10 cellular contexts compared by ENCODE assay signal in genomic region chr6:34638834-34639736, GRCh38. TPM values are rescaled to one million over a fixed set of nuclear protein-coding genes. Genes with fewer than 3 reads are reported as not detected.
A peak's percentile ranks its signal among the peaks of the same experiment; 100 is the strongest.
DNase-seq lines count a peak whose midpoint lies in the region; ATAC-seq and TF ChIP-seq lines count a peak whose summit lies in the region.
"Had no signal": no experiment of that assay in that cellular context is flagged by ENCODE, and none has a peak within 500 bp of the region (broad histone marks: within the 10 kb centered on the region; RNA-seq: fewer than 3 reads in every experiment).

No MANE protein-coding gene starts in this region.

- H3K36me3 ChIP-seq in right lobe of liver (no peaks in the 10 kb centered on the region), gastroesophageal sphincter (peaks cover 0 to 23% of the 10 kb centered on the region in 2 donors)

- TF ChIP-seq CTCF in right lobe of liver (IDR thresholded peaks at IDR 0.05) = no peak
- TF ChIP-seq CTCF in gastroesophageal sphincter (IDR thresholded peaks at IDR 0.05) = no peak
- TF ChIP-seq CTCF in coronary artery (IDR thresholded peaks at IDR 0.05) = no peak

- intact Hi-C loops in right lobe of liver (cut with DNase I) = no loop called here

- 51% methylated on average over 6 of the region's 6 CpGs for WGBS in right lobe of liver (ENCODE audit: insufficient coverage, low coverage, low lambda C conversion rate, missing lambda C conversion rate)
- WGBS in gastroesophageal sphincter (ENCODE audit: low coverage in 1 of 2), 2 donors = 83 to 90% methylated on average over 4 to 6 of the region's 6 CpGs

- no peak for TF ChIP-seq POLR2A in right lobe of liver (IDR thresholded peaks at IDR 0.05)
- no peak for TF ChIP-seq POLR2A in gastroesophageal sphincter (IDR thresholded peaks at IDR 0.05)

- H3K27me3 ChIP-seq in right lobe of liver (no peaks in the 10 kb centered on the region), gastroesophageal sphincter (no peaks in the 10 kb centered on the region)

- H3K4me1 ChIP-seq in right lobe of liver (peaks cover 0 to 23% (median 0%) of the 10 kb centered on the region in 4 donors), gastroesophageal sphincter (no peaks in the 10 kb centered on the region)

- no peaks in the 10 kb centered on the region for H3K9me3 ChIP-seq in right lobe of liver
- no peaks in the 10 kb centered on the region for H3K9me3 ChIP-seq in gastroesophageal sphincter

- ATAC-seq in GM18519 (IDR thresholded peaks at IDR 0.05; ENCODE audit: low FRiP score, unreplicated experiment) (peak; percentile 44), GM21529 (IDR thresholded peaks at IDR 0.05; ENCODE audit: unreplicated experiment) (peak; percentile 70), HG03457 (IDR thresholded peaks at IDR 0.05; ENCODE audit: unreplicated experiment) (peak; percentile 52), right lobe of liver (peak; percentile 82 to 91 (median 84)), gastroesophageal sphincter (no peak)

- no peak overlapping the region for H3K4me3 ChIP-seq in right lobe of liver
- no peak overlapping the region for H3K4me3 ChIP-seq in gastroesophageal sphincter
- H3K4me3 ChIP-seq in coronary artery = no peak overlapping the region

- no peak for TF ChIP-seq EP300 in gastroesophageal sphincter (IDR thresholded peaks at IDR 0.05)

- no peak for DNase-seq in right lobe of liver
- no peak for DNase-seq in NCI-H2081 treated with DMSO at 0.1 percent for 48 hours (lab: John Stamatoyannopoulos, UW)
- no peak for DNase-seq in coronary artery (ENCODE audit: low spot score)
- no peak for DNase-seq in AG08395 (ENCODE audit: low spot score)
- DNase-seq: glutamatergic neuron, retina had no signal

- H3K27ac ChIP-seq in right lobe of liver (peak overlapping the region in 2 of 3 donors; percentile 12 to 51), gastroesophageal sphincter (no peak overlapping the region), coronary artery (no peak overlapping the region)

RNA-seq across cellular contexts. Expression of gene ILRUN, which starts 57.5 kb away (rescaled TPM):
- total RNA-seq in right lobe of liver (10 to 100 TPM; 55.5 to 89.1 (median 67.1) TPM), gastroesophageal sphincter (100 to 1,000 TPM in 1 of 4 donors, 10 to 100 TPM in 3; 84.4 to 116 (median 96.6) TPM)

Comparison
In these comparisons a context has a peak if more than half of its experiments do, and no peak if none do; other contexts are left out.
1. H3K27ac ChIP-seq: peak in right lobe of liver (2 of 3); none in gastroesophageal sphincter (0 of 4) and coronary artery (0 of 2).